ENCODE assay signal across 10 cellular contexts in genomic region chr5:80140496-80140895, GRCh38.
A peak's percentile ranks its signal among the peaks of the same experiment; 100 is the strongest.
DNase-seq lines count a peak whose midpoint lies in the region; TF ChIP-seq lines count a peak whose summit lies in the region.
"Had no signal": no experiment of that assay in that cellular context is flagged by ENCODE, and none has a peak within 500 bp of the region (broad histone marks: within the 10 kb centered on the region; RNA-seq: fewer than 3 reads in every experiment).

No MANE protein-coding gene starts in this region.

- no peak for TF ChIP-seq CTCF in neutrophil (IDR thresholded peaks at IDR 0.05)
- no peak for TF ChIP-seq CTCF in suprapubic skin (IDR thresholded peaks at IDR 0.05)

- H3K27me3 Mint-ChIP-seq in T-helper 1 cell treated with Interleukin-12 subunit alpha and Interleukin-12 subunit beta and Interleukin-4 antibody, amounts not matched to agents 30 μg/mL and 1 μg/mL, for 36 hours (ENCODE audit: low read depth) = no peaks in the 10 kb centered on the region
- no peaks in the 10 kb centered on the region for H3K27me3 Mint-ChIP-seq in activated naive CD8-positive, alpha-beta T cell

- no peak overlapping the region for H3K4me3 ChIP-seq in neutrophil (ENCODE audit: low read depth in 1 of 2, low read length in 1 of 2)
- H3K4me3 ChIP-seq in suprapubic skin = no peak overlapping the region
- H3K4me3 ChIP-seq in H7 (ENCODE audit: insufficient read depth, low read depth, low read length) = no peak overlapping the region

- H3K27ac ChIP-seq in neutrophil (peak overlapping the region; percentile 56), suprapubic skin (peak overlapping the region; percentile 73)
- H3K27ac ChIP-seq: 22Rv1 had no signal

- no peak for TF ChIP-seq EP300 in suprapubic skin (IDR thresholded peaks at IDR 0.05)

- DNase-seq in T-helper 1 cell (no peak), suprapubic skin (ENCODE audit: low spot score in 2 of 2) (no peak), H7 (no peak), OCI-M1 (lab: John Stamatoyannopoulos, UW) (no peak), NCI-H2227 (lab: John Stamatoyannopoulos, UW; ENCODE audit: unreplicated experiment) (no peak)
- DNase-seq: cortex of kidney had no signal

- H3K27me3 ChIP-seq in neutrophil (no peaks in the 10 kb centered on the region), suprapubic skin (no peaks in the 10 kb centered on the region), H7 (ENCODE audit: control insufficient read depth, insufficient read depth, low read length) (no peaks in the 10 kb centered on the region)

- peak overlapping the region; percentile 68 for H3K27ac Mint-ChIP-seq in T-helper 1 cell treated with Interleukin-12 subunit alpha and Interleukin-12 subunit beta and Interleukin-4 antibody, amounts not matched to agents 30 μg/mL and 1 μg/mL, for 36 hours
- peak overlapping the region; percentile 88 for H3K27ac Mint-ChIP-seq in activated naive CD8-positive, alpha-beta T cell

- TF ChIP-seq POLR2A in suprapubic skin (IDR thresholded peaks at IDR 0.05) = no peak

- H3K4me1 Mint-ChIP-seq in T-helper 1 cell treated with Interleukin-12 subunit alpha and Interleukin-12 subunit beta and Interleukin-4 antibody, amounts not matched to agents 30 μg/mL and 1 μg/mL, for 36 hours (ENCODE audit: low read depth) = peaks cover 46% of the 10 kb centered on the region
- peaks cover 81% of the 10 kb centered on the region for H3K4me1 Mint-ChIP-seq in activated naive CD8-positive, alpha-beta T cell (ENCODE audit: low read depth)

- H3K4me1 ChIP-seq in neutrophil (ENCODE audit: control insufficient read depth in 1 of 2, insufficient read depth in 1 of 2, low read depth in 1 of 2, low read length in 1 of 2) = peaks cover 57 to 64% of the 10 kb centered on the region in 2 experiments
- H3K4me1 ChIP-seq in suprapubic skin = peaks cover 20% of the 10 kb centered on the region

- H3K4me3 Mint-ChIP-seq in T-helper 1 cell treated with Interleukin-12 subunit alpha and Interleukin-12 subunit beta and Interleukin-4 antibody, amounts not matched to agents 30 μg/mL and 1 μg/mL, for 36 hours = no peak overlapping the region
- peak overlapping the region; percentile 76 for H3K4me3 Mint-ChIP-seq in activated naive CD8-positive, alpha-beta T cell

- WGBS in suprapubic skin = 80% methylated on average over 3 of the region's 3 CpGs

- no peaks in the 10 kb centered on the region for H3K9me3 Mint-ChIP-seq in T-helper 1 cell treated with Interleukin-12 subunit alpha and Interleukin-12 subunit beta and Interleukin-4 antibody, amounts not matched to agents 30 μg/mL and 1 μg/mL, for 36 hours
- no peaks in the 10 kb centered on the region for H3K9me3 Mint-ChIP-seq in activated naive CD8-positive, alpha-beta T cell (ENCODE audit: low read depth)

- peaks cover 3% of the 10 kb centered on the region for H3K36me3 ChIP-seq in neutrophil
- H3K36me3 ChIP-seq in suprapubic skin = peaks cover 20% of the 10 kb centered on the region
- peaks cover 1% of the 10 kb centered on the region; the same call in 1 of the 2 replicates for H3K36me3 ChIP-seq in H7 (replicated peaks; ENCODE audit: control insufficient read depth, insufficient read depth, low read length)

- peaks cover 49% of the 10 kb centered on the region for H3K36me3 Mint-ChIP-seq in T-helper 1 cell treated with Interleukin-12 subunit alpha and Interleukin-12 subunit beta and Interleukin-4 antibody, amounts not matched to agents 30 μg/mL and 1 μg/mL, for 36 hours (ENCODE audit: low read depth)
- peaks cover 9% of the 10 kb centered on the region for H3K36me3 Mint-ChIP-seq in activated naive CD8-positive, alpha-beta T cell

- H3K9me3 ChIP-seq in neutrophil = no peaks in the 10 kb centered on the region
- H3K9me3 ChIP-seq in suprapubic skin = no peaks in the 10 kb centered on the region
